ENCODE assay signal across 9 cellular contexts in genomic region chr20:63580796-63581461, GRCh38. TPM values are rescaled to one million over a fixed set of nuclear protein-coding genes. Genes with fewer than 3 reads are reported as not detected.
DNase-seq lines count a peak whose midpoint lies in the region; ATAC-seq and TF ChIP-seq lines count a peak whose summit lies in the region.
"Had no signal": no experiment of that assay in that cellular context is flagged by ENCODE, and none has a peak within 500 bp of the region (broad histone marks: within the 10 kb centered on the region; RNA-seq: fewer than 3 reads in every experiment).

No MANE protein-coding gene starts in this region.

- ATAC-seq in central memory CD8-positive, alpha-beta T cell (replicated peaks; ENCODE audit: extremely low read depth, poor library complexity, severe bottlenecking): peak; percentile 97
- ATAC-seq in naive thymus-derived CD8-positive, alpha-beta T cell: peak; percentile 98 to 100
- peak; percentile 11 to 14 for ATAC-seq in upper lobe of left lung (ENCODE audit: low FRiP score in 2 of 2)

- no peaks in the 10 kb centered on the region for H3K4me1 Mint-ChIP-seq in central memory CD8-positive, alpha-beta T cell
- H3K4me1 Mint-ChIP-seq in naive thymus-derived CD8-positive, alpha-beta T cell: peaks cover 5 to 19% (median 7%) of the 10 kb centered on the region in 4 donors

- no peak overlapping the region for H3K4me3 Mint-ChIP-seq in central memory CD8-positive, alpha-beta T cell
- H3K4me3 Mint-ChIP-seq in naive thymus-derived CD8-positive, alpha-beta T cell: no peak overlapping the region

- H3K9me3 ChIP-seq in WERI-Rb-1 (ENCODE audit: severe bottlenecking) (no peaks in the 10 kb centered on the region), upper lobe of left lung (no peaks in the 10 kb centered on the region), ascending aorta (no peaks in the 10 kb centered on the region)

- no peak overlapping the region for H3K27ac ChIP-seq in WERI-Rb-1
- no peak overlapping the region for H3K27ac ChIP-seq in upper lobe of left lung
- no peak overlapping the region for H3K27ac ChIP-seq in ascending aorta

- no peaks in the 10 kb centered on the region for H3K27me3 Mint-ChIP-seq in central memory CD8-positive, alpha-beta T cell
- H3K27me3 Mint-ChIP-seq in naive thymus-derived CD8-positive, alpha-beta T cell: peaks cover 0 to 2% (median 0%) of the 10 kb centered on the region in 5 donors

- DNase-seq in DMS153 treated with DMSO at 0.1 percent for 48 hours (lab: John Stamatoyannopoulos, UW; ENCODE audit: unreplicated experiment): peak; percentile 8
- peak; percentile 38 for DNase-seq in Jurkat, Clone E6-1 (ENCODE audit: low read depth, low spot score)
- peak; percentile 81 for DNase-seq in WERI-Rb-1
- DNase-seq in central memory CD8-positive, alpha-beta T cell (ENCODE audit: low spot score in 2 of 2): peak; percentile 45 to 62
- DNase-seq in naive thymus-derived CD8-positive, alpha-beta T cell: peak; percentile 55 to 89 (median 74)
- peak in 1 of 2 donors; percentile 34 for DNase-seq in upper lobe of left lung
- no peak for DNase-seq in NK-92 (lab: John Stamatoyannopoulos, UW; ENCODE audit: unreplicated experiment)
- no peak for DNase-seq in ascending aorta (ENCODE audit: low spot score in 2 of 2)

- no peak overlapping the region for H3K27ac Mint-ChIP-seq in central memory CD8-positive, alpha-beta T cell (ENCODE audit: low read depth)
- peak overlapping the region in 2 of 10 donors; percentile 15 to 35 for H3K27ac Mint-ChIP-seq in naive thymus-derived CD8-positive, alpha-beta T cell

- TF ChIP-seq CTCF in WERI-Rb-1 (IDR thresholded peaks at IDR 0.05; ENCODE audit: low read depth, low read length) (peak; percentile 84), upper lobe of left lung (IDR thresholded peaks at IDR 0.05) (peak in 3 of 6 experiments; percentile 16 to 22 (median 19)), ascending aorta (IDR thresholded peaks at IDR 0.05) (no peak)

- no peaks in the 10 kb centered on the region for H3K27me3 ChIP-seq in WERI-Rb-1 (ENCODE audit: insufficient read depth, low read depth, severe bottlenecking)
- no peaks in the 10 kb centered on the region for H3K27me3 ChIP-seq in upper lobe of left lung
- H3K27me3 ChIP-seq in ascending aorta: no peaks in the 10 kb centered on the region

- H3K36me3 Mint-ChIP-seq in central memory CD8-positive, alpha-beta T cell (ENCODE audit: insufficient read depth): no peaks in the 10 kb centered on the region
- peaks cover 0 to 3% (median 0%) of the 10 kb centered on the region in 3 donors for H3K36me3 Mint-ChIP-seq in naive thymus-derived CD8-positive, alpha-beta T cell

- no peaks in the 10 kb centered on the region for H3K36me3 ChIP-seq in WERI-Rb-1
- H3K36me3 ChIP-seq in upper lobe of left lung: no peaks in the 10 kb centered on the region
- H3K36me3 ChIP-seq in ascending aorta: no peaks in the 10 kb centered on the region

- intact Hi-C loops in ascending aorta (cut with DNase I): no loop called here

- 53 to 63% methylated on average over 6 to 11 of the region's 12 CpGs for WGBS in upper lobe of left lung, 2 donors

- no peak for TF ChIP-seq EP300 in upper lobe of left lung (IDR thresholded peaks at IDR 0.05)

- no peak overlapping the region for H3K4me3 ChIP-seq in Jurkat, Clone E6-1 (ENCODE audit: low read length)
- no peak overlapping the region for H3K4me3 ChIP-seq in WERI-Rb-1 (ENCODE audit: low read depth, low read length)
- no peak overlapping the region for H3K4me3 ChIP-seq in upper lobe of left lung
- H3K4me3 ChIP-seq in ascending aorta: no peak overlapping the region

- no peaks in the 10 kb centered on the region for H3K9me3 Mint-ChIP-seq in central memory CD8-positive, alpha-beta T cell
- no peaks in the 10 kb centered on the region for H3K9me3 Mint-ChIP-seq in naive thymus-derived CD8-positive, alpha-beta T cell

- no peaks in the 10 kb centered on the region for H3K4me1 ChIP-seq in upper lobe of left lung
- no peaks in the 10 kb centered on the region for H3K4me1 ChIP-seq in ascending aorta

- TF ChIP-seq POLR2A in upper lobe of left lung (IDR thresholded peaks at IDR 0.05): no peak

- POLR2A ChIA-PET in naive thymus-derived CD8-positive, alpha-beta T cell (lab: Charles Lee): interaction anchor here (1.0 to 1.5 kb wide), 5 partner anchors 56 to 283 kb away, joined by 3 to 8 read pairs (median 3); partner anchors contain the start of gene STMN3

RNA-seq across cellular contexts. Expression of gene HELZ2, which starts 6.9 kb away (rescaled TPM):
- 3.6 TPM for polyA plus RNA-seq in Jurkat, Clone E6-1 (2012; ENCODE audit: insufficient read depth, insufficient read length)
- 10 to 100 TPM; 22.7 to 24.4 TPM for total RNA-seq in naive thymus-derived CD8-positive, alpha-beta T cell
- 1 to 10 TPM; 3.1 to 4.6 (median 4.1) TPM for polyA plus RNA-seq in naive thymus-derived CD8-positive, alpha-beta T cell
- total RNA-seq in upper lobe of left lung (100 to 1,000 TPM in 1 of 6 donors, 10 to 100 TPM in 5; 40.1 to 102 (median 56.6) TPM), ascending aorta (58.1 TPM)

RNA-seq across cellular contexts. Expression of gene FNDC11, which starts 27.0 kb away (rescaled TPM):
- not detected for polyA plus RNA-seq in Jurkat, Clone E6-1 (2012; ENCODE audit: insufficient read depth, insufficient read length)
- total RNA-seq in naive thymus-derived CD8-positive, alpha-beta T cell: under 1 TPM; 0.13 to 0.36 TPM
- under 1 TPM in 1 of 3 donors, not detected in 2; 0.25 TPM for polyA plus RNA-seq in naive thymus-derived CD8-positive, alpha-beta T cell
- total RNA-seq in upper lobe of left lung (1 to 10 TPM in 4 of 6 donors, under 1 TPM in 2; 0.29 to 6.5 (median 1.4) TPM), ascending aorta (not detected)

RNA-seq across cellular contexts. Expression of gene SRMS, which starts 33.4 kb away (rescaled TPM):
- not detected for polyA plus RNA-seq in Jurkat, Clone E6-1 (2012; ENCODE audit: insufficient read depth, insufficient read length)
- not detected for total RNA-seq in naive thymus-derived CD8-positive, alpha-beta T cell
- not detected for polyA plus RNA-seq in naive thymus-derived CD8-positive, alpha-beta T cell
- total RNA-seq in upper lobe of left lung (not detected), ascending aorta (not detected)
- total RNA-seq: temporal lobe had no signal

RNA-seq across cellular contexts. Expression of gene PTK6, which starts 43.8 kb away (rescaled TPM):
- polyA plus RNA-seq in Jurkat, Clone E6-1 (2012; ENCODE audit: insufficient read depth, insufficient read length): not detected
- total RNA-seq in naive thymus-derived CD8-positive, alpha-beta T cell: under 1 TPM; 0.16 to 0.29 TPM
- polyA plus RNA-seq in naive thymus-derived CD8-positive, alpha-beta T cell: under 1 TPM; 0.09 to 0.44 (median 0.15) TPM
- 1 to 10 TPM; 3.3 to 9.8 (median 6.0) TPM for total RNA-seq in upper lobe of left lung
- total RNA-seq in ascending aorta: not detected
- total RNA-seq: temporal lobe had no signal

RNA-seq across cellular contexts. Expression of gene GMEB2, which starts 46.0 kb away (rescaled TPM):
- polyA plus RNA-seq in Jurkat, Clone E6-1 (2012; ENCODE audit: insufficient read depth, insufficient read length): 13.4 TPM
- total RNA-seq in naive thymus-derived CD8-positive, alpha-beta T cell: 10 to 100 TPM; 26.1 to 26.6 TPM
- polyA plus RNA-seq in naive thymus-derived CD8-positive, alpha-beta T cell: 10 to 100 TPM in 1 of 3 donors, 1 to 10 TPM in 2; 6.2 to 16.3 (median 6.8) TPM
- total RNA-seq in upper lobe of left lung: 10 to 100 TPM; 10.1 to 12.9 (median 12.4) TPM
- 14.0 TPM for total RNA-seq in ascending aorta

Comparison
In these comparisons a context has a peak if more than half of its experiments do, and no peak if none do; other contexts are left out.
1. DNase-seq: peak in DMS153 treated with DMSO at 0.1 percent for 48 hours (single experiment), Jurkat, Clone E6-1 (single experiment), WERI-Rb-1 (single experiment), central memory CD8-positive, alpha-beta T cell (2 of 2) and naive thymus-derived CD8-positive, alpha-beta T cell (10 of 10); none in NK-92 (single experiment) and ascending aorta (0 of 2).
2. ATAC-seq: peak in every context shown above with its lines; median percentile 99 in naive thymus-derived CD8-positive, alpha-beta T cell; 97 in central memory CD8-positive, alpha-beta T cell; 12 in upper lobe of left lung.